1 cellular context compared by ENCODE assay signal in the genomic region with DNA sequence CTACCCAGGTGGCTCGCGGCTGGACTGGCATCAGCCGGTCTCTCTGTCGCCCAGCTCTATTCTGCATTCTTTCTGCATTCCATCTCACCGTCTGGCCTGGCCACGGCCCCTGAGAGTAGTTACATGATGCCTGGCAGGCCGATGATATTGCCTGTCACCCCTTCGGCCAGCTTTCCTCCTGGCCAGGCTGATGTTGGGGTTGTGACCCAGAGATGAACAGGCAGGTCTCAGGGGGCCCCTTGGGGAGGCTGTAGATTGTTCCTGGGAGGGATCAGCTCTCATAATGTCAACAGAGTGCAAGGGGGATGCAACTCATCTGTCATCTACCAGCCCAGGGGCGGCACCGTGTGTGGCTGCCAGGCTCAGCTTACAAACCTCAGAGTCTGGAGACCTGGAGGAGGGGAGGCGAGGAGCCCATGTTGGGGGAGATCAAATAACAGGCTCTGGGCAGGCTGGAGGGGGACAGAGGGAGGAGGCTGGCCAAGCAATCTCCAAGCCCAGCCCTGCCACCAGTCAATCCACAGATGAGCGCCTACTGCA.
TF ChIP-seq lines count a peak whose summit lies in the region.

No MANE protein-coding gene starts in this region.

TF ChIP-seq in GM23338, 12 proteins besides CTCF, POLR2A, EP300 and RAD21 (continued from another document):
- TF ChIP-seq REST (IDR thresholded peaks at IDR 0.05; ENCODE audit: unreplicated experiment) (no peak), EZH2 (IDR thresholded peaks at IDR 0.05; ENCODE audit: low read depth, unreplicated experiment) (no peak), ETS1 (IDR thresholded peaks at IDR 0.05) (no peak), CREB1 (CRISPR knock-in tag; IDR thresholded peaks at IDR 0.05; ENCODE audit: low read depth) (no peak), JUNB (IDR thresholded peaks at IDR 0.05; ENCODE audit: unreplicated experiment) (no peak), ZNF114 (CRISPR knock-in tag; IDR thresholded peaks at IDR 0.05) (no peak), STAT1 (IDR thresholded peaks at IDR 0.05; ENCODE audit: unreplicated experiment) (no peak)
- TF ChIP-seq, protein P1, sequence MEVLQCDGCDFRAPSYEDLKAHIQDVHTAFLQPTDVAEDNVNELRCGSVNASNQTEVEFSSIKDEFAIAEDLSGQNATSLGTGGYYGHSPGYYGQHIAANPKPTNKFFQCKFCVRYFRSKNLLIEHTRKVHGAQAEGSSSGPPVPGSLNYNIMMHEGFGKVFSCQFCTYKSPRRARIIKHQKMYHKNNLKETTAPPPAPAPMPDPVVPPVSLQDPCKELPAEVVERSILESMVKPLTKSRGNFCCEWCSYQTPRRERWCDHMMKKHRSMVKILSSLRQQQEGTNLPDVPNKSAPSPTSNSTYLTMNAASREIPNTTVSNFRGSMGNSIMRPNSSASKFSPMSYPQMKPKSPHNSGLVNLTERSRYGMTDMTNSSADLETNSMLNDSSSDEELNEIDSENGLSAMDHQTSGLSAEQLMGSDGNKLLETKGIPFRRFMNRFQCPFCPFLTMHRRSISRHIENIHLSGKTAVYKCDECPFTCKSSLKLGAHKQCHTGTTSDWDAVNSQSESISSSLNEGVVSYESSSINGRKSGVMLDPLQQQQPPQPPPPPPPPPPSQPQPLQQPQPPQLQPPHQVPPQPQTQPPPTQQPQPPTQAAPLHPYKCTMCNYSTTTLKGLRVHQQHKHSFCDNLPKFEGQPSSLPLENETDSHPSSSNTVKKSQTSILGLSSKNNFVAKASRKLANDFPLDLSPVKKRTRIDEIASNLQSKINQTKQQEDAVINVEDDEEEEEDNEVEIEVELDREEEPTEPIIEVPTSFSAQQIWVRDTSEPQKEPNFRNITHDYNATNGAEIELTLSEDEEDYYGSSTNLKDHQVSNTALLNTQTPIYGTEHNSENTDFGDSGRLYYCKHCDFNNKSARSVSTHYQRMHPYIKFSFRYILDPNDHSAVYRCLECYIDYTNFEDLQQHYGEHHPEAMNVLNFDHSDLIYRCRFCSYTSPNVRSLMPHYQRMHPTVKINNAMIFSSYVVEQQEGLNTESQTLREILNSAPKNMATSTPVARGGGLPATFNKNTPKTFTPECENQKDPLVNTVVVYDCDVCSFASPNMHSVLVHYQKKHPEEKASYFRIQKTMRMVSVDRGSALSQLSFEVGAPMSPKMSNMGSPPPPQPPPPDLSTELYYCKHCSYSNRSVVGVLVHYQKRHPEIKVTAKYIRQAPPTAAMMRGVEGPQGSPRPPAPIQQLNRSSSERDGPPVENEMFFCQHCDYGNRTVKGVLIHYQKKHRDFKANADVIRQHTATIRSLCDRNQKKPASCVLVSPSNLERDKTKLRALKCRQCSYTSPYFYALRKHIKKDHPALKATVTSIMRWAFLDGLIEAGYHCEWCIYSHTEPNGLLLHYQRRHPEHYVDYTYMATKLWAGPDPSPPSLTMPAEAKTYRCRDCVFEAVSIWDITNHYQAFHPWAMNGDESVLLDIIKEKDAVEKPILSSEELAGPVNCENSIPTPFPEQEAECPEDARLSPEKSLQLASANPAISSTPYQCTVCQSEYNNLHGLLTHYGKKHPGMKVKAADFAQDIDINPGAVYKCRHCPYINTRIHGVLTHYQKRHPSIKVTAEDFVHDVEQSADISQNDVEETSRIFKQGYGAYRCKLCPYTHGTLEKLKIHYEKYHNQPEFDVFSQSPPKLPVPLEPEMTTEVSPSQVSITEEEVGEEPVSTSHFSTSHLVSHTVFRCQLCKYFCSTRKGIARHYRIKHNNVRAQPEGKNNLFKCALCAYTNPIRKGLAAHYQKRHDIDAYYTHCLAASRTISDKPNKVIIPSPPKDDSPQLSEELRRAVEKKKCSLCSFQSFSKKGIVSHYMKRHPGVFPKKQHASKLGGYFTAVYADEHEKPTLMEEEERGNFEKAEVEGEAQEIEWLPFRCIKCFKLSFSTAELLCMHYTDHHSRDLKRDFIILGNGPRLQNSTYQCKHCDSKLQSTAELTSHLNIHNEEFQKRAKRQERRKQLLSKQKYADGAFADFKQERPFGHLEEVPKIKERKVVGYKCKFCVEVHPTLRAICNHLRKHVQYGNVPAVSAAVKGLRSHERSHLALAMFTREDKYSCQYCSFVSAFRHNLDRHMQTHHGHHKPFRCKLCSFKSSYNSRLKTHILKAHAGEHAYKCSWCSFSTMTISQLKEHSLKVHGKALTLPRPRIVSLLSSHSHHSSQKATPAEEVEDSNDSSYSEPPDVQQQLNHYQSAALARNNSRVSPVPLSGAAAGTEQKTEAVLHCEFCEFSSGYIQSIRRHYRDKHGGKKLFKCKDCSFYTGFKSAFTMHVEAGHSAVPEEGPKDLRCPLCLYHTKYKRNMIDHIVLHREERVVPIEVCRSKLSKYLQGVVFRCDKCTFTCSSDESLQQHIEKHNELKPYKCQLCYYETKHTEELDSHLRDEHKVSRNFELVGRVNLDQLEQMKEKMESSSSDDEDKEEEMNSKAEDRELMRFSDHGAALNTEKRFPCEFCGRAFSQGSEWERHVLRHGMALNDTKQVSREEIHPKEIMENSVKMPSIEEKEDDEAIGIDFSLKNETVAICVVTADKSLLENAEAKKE (CRISPR knock-in tag; IDR thresholded peaks at IDR 0.05) = no peak
